ENCODE assay signal across 12 cellular contexts in genomic region chr6:70586114-70586513, GRCh38. TPM values are rescaled to one million over a fixed set of nuclear protein-coding genes. Genes with fewer than 3 reads are reported as not detected.
DNase-seq lines count a peak whose midpoint lies in the region; ATAC-seq and TF ChIP-seq lines count a peak whose summit lies in the region.
"Had no signal": no experiment of that assay in that cellular context is flagged by ENCODE, and none has a peak within 500 bp of the region (broad histone marks: within the 10 kb centered on the region; RNA-seq: fewer than 3 reads in every experiment).

No MANE protein-coding gene starts in this region.

- H3K4me3 ChIP-seq in lower lobe of right lung = no peak overlapping the region
- H3K4me3 ChIP-seq: SJCRH30 had no signal

- DNase-seq in GM10248 (ENCODE audit: extremely low spot score) (peak; percentile 60), NCI-H446 (lab: John Stamatoyannopoulos, UW) (no peak), EL (no peak), lower lobe of right lung (no peak)
- DNase-seq in activated T-cell treated with anti-CD3 and anti-CD28 coated beads, Interleukin-2, amount 50 U/mL, for 4 hours = no peak
- DNase-seq: activated naive CD4-positive, alpha-beta T cell treated with Interleukin-2 at 50 U/mL for 16 hours; cerebellar nuclear complex; NCI-H69; SJCRH30 had no signal

- peaks cover 30% of the 10 kb centered on the region for H3K36me3 Mint-ChIP-seq in activated T-cell treated with anti-CD3 and anti-CD28 coated beads, Interleukin-2, amount 50 U/mL, for 4 hours (ENCODE audit: insufficient read depth)

- H3K4me3 Mint-ChIP-seq in activated T-cell treated with anti-CD3 and anti-CD28 coated beads, Interleukin-2, amount 50 U/mL, for 4 hours = no peak overlapping the region

- no peaks in the 10 kb centered on the region for H3K4me1 Mint-ChIP-seq in activated T-cell treated with anti-CD3 and anti-CD28 coated beads, Interleukin-2, amount 50 U/mL, for 4 hours (ENCODE audit: low read depth)

- POLR2A ChIA-PET in GM10248 (lab: Yijun Ruan, JAX) = interaction anchor here (0.7 kb wide), 1 partner anchor 313 kb away, joined by 10 read pairs; no protein-coding TSS in a partner anchor

- peaks cover 51% of the 10 kb centered on the region for H3K36me3 ChIP-seq in lower lobe of right lung
- H3K36me3 ChIP-seq: SJCRH30 had no signal

- no peaks in the 10 kb centered on the region for H3K4me1 ChIP-seq in lower lobe of right lung
- H3K4me1 ChIP-seq: SJCRH30 had no signal

- H3K27me3 Mint-ChIP-seq in activated T-cell treated with anti-CD3 and anti-CD28 coated beads, Interleukin-2, amount 50 U/mL, for 4 hours (ENCODE audit: low read depth) = no peaks in the 10 kb centered on the region

- no peaks in the 10 kb centered on the region for H3K27me3 ChIP-seq in lower lobe of right lung (ENCODE audit: low read depth)
- H3K27me3 ChIP-seq: SJCRH30 had no signal

- H3K9me3 Mint-ChIP-seq in activated T-cell treated with anti-CD3 and anti-CD28 coated beads, Interleukin-2, amount 50 U/mL, for 4 hours = no peaks in the 10 kb centered on the region

- H3K9me3 ChIP-seq in lower lobe of right lung = no peaks in the 10 kb centered on the region
- H3K9me3 ChIP-seq: SJCRH30 had no signal

- no peak overlapping the region for H3K27ac ChIP-seq in lower lobe of right lung
- H3K27ac ChIP-seq: SJCRH30 had no signal

- intact Hi-C loops in lower lobe of right lung (cut with DNase I) = no loop called here

- TF ChIP-seq CTCF in GM10248 (IDR thresholded peaks at IDR 0.05; ENCODE audit: control extremely low read depth, extremely low read depth, low read depth, missing control alignments) (no peak), lower lobe of right lung (IDR thresholded peaks at IDR 0.05) (no peak)

- CTCF ChIA-PET in GM10248 (lab: Yijun Ruan, JAX) = interaction anchor here (1.0 kb wide), 1 partner anchor 9 kb away, joined by 3 read pairs; no protein-coding TSS in a partner anchor

- peak; percentile 96 for ATAC-seq in GM19025 (IDR thresholded peaks at IDR 0.05; ENCODE audit: low read depth, unreplicated experiment)
- peak; percentile 93 for ATAC-seq in GM21737 (IDR thresholded peaks at IDR 0.05; ENCODE audit: unreplicated experiment)
- ATAC-seq in HG03135 (IDR thresholded peaks at IDR 0.05; ENCODE audit: unreplicated experiment) = peak; percentile 94
- ATAC-seq in lower lobe of right lung = no peak
- ATAC-seq in activated T-cell treated with anti-CD3 and anti-CD28 coated beads, Interleukin-2, amount 50 U/mL, for 4 hours = no peak

RNA-seq across cellular contexts. Expression of gene SDHAF4, which starts 19.4 kb away (rescaled TPM):
- 10.8 TPM for total RNA-seq in lower lobe of right lung
- 1 to 10 TPM; 3.2 to 3.7 (median 3.7) TPM for total RNA-seq in activated T-cell treated with anti-CD3 and anti-CD28 coated beads, Interleukin-2, amount 50 U/mL, for 4 hours

Comparison
In these comparisons a context has a peak if more than half of its experiments do, and no peak if none do; other contexts are left out.
1. ATAC-seq: peak in GM19025 (single experiment), GM21737 (single experiment) and HG03135 (single experiment); none in lower lobe of right lung (0 of 2) and activated T-cell treated with anti-CD3 and anti-CD28 coated beads, Interleukin-2, amount 50 U/mL, for 4 hours (0 of 2).